In the genomic region with DNA sequence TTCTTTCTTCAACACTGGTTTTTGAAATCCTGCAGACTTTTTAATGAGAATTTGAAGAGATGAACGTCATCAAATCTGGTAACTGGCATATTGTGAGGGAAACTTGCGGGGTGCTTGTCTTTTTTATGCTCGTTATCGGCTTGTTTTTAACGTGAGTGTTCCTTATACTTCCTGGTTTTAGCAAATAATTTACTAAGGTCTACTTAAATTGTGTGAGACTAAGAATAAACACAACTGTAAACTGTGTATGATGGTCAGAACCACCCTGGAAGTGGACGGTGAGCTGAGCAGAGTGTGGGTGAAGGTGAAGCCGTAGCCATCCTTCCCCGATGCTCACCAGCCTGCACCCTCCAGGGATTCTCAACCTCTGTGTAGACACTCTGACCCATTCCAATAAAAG, we compare ENCODE assay signal across 27 cellular contexts.
"Had no signal": no experiment of that assay in that cellular context is flagged by ENCODE, and none has a peak within 500 bp of the region (broad histone marks: within the 10 kb centered on the region; RNA-seq: fewer than 3 reads in every experiment).

No MANE protein-coding gene starts in this region.

- H3K9me3 ChIP-seq: ascending aorta, breast epithelium had no signal

- H3K36me3 ChIP-seq: ascending aorta, breast epithelium, cardiac muscle cell had no signal

- H3K4me1 ChIP-seq: ascending aorta, breast epithelium had no signal

- FAIRE-seq: frontal cortex had no signal

- H3K27me3 ChIP-seq: ascending aorta, breast epithelium, dorsolateral prefrontal cortex had no signal

- H3K4me3 ChIP-seq: ascending aorta, breast epithelium, cardiac muscle cell, coronary artery, dorsolateral prefrontal cortex had no signal

- ATAC-seq: activated CD4-positive, alpha-beta T cell treated with anti-CD3 and anti-CD28 coated beads for 36 hours; activated CD8-positive, alpha-beta memory T cell treated with anti-CD3 and anti-CD28 coated beads, Interleukin-2, amount 10 ng/mL, durations not matched to agents 7 days and 5 days; activated CD8-positive, alpha-beta T cell treated with anti-CD3 and anti-CD28 coated beads, Interleukin-2, amount 10 ng/mL, durations not matched to agents 7 days and 5 days; activated naive CD4-positive, alpha-beta T cell treated with anti-CD3 and anti-CD28 coated beads, Interleukin-2, amount 50 U/mL, for 72 hours; esophagus mucosa had no signal

- DNase-seq: activated CD4-positive, alpha-beta memory T cell treated with anti-CD3 and anti-CD28 coated beads for 36 hours; activated CD4-positive, alpha-beta T cell treated with anti-CD3 and anti-CD28 coated beads for 36 hours; activated CD4-positive, alpha-beta T cell treated with anti-CD3 and anti-CD28 coated beads, Interleukin-2, amount 10 ng/mL, durations not matched to agents 24 days and 14 days; activated CD4-positive, CD25-positive, alpha-beta regulatory T cell; activated CD4-positive, CD25-positive, alpha-beta regulatory T cell treated with anti-CD3 and anti-CD28 coated beads, Interleukin-2, amount 50 U/mL, for 72 hours; activated CD8-positive, alpha-beta memory T cell treated with anti-CD3 and anti-CD28 coated beads, Interleukin-2, amount 10 ng/mL, durations not matched to agents 7 days and 5 days; activated CD8-positive, alpha-beta memory T cell treated with anti-CD3 and anti-CD28 coated beads, Interleukin-2, amount 50 U/mL, for 4 hours; activated CD8-positive, alpha-beta T cell treated with anti-CD3 and anti-CD28 coated beads, Interleukin-2, amount 10 ng/mL, durations not matched to agents 7 days and 5 days; activated effector memory CD4-positive, alpha-beta T cell treated with anti-CD3 and anti-CD28 coated beads, Interleukin-2, amount 50 U/mL, for 16 hours; activated naive CD4-positive, alpha-beta T cell treated with anti-CD3 and anti-CD28 coated beads, Interleukin-2, amount 10 ng/mL, durations not matched to agents 7 days and 5 days; activated naive CD8-positive, alpha-beta T cell treated with anti-CD3 and anti-CD28 coated beads, Interleukin-2, amount 10 ng/mL, durations not matched to agents 7 days and 5 days; activated T-cell treated with anti-CD3 and anti-CD28 coated beads, Interleukin-2, amount 50 U/mL, for 1 hour; activated T-cell treated with anti-CD3 and anti-CD28 coated beads, Interleukin-2, amount 50 U/mL, for 48 hours; central memory CD4-positive, alpha-beta T cell; cerebellar nuclear complex; dorsolateral prefrontal cortex; effector memory CD4-positive, alpha-beta T cell; endodermal cell; foreskin fibroblast; T-helper 2 cell had no signal

- H3K27ac ChIP-seq: ascending aorta, breast epithelium, cardiac muscle cell, coronary artery, dorsolateral prefrontal cortex had no signal
